ENCODE assay signal across 11 cellular contexts in the genomic region with DNA sequence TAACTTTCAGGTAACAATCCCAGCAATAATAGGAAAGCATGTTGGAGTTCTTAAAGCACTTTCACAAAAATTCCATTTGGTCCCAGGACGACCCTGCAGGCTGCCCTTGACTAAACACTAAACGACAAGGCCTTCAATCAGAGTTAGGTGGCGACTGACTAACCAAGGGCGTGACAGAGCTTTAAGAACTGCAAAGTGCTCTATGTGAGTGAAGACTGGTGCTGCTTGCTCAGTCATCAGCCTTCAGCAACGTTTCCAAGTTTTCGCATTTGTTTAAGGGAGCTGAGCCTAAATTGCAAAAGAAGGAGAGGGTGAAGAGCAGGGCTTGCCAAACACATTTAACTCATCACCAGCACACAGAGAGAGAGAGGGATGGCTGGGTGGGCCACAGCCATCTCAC.
"Had no signal": no experiment of that assay in that cellular context is flagged by ENCODE, and none has a peak within 500 bp of the region (broad histone marks: within the 10 kb centered on the region; RNA-seq: fewer than 3 reads in every experiment).

No MANE protein-coding gene starts in this region.

- H3K27me3 ChIP-seq: breast epithelium, stomach had no signal

- H3K4me3 ChIP-seq: breast epithelium, stomach had no signal

- ATAC-seq: activated T-cell treated with anti-CD3 and anti-CD28 coated beads, Interleukin-2, amount 50 U/mL, for 72 hours; left lobe of liver had no signal

- DNase-seq: activated CD4-positive, alpha-beta memory T cell treated with anti-CD3 and anti-CD28 coated beads for 36 hours; activated CD4-positive, CD25-positive, alpha-beta regulatory T cell treated with anti-CD3 and anti-CD28 coated beads, Interleukin-2, amount 50 U/mL, for 72 hours; activated naive CD8-positive, alpha-beta T cell treated with anti-CD3 and anti-CD28 coated beads, Interleukin-2, amount 10 ng/mL, durations not matched to agents 7 days and 5 days; activated T-cell treated with anti-CD3 and anti-CD28 coated beads, Interleukin-2, amount 50 U/mL, for 72 hours; aorta; glutamatergic neuron; stimulated activated CD4-positive, alpha-beta T cell treated with anti-CD3 and anti-CD28 coated beads, Interleukin-4, amount 100 ng/mL, for 4 hours; stomach; SW 1271 had no signal

- H3K27ac ChIP-seq: breast epithelium, stomach had no signal

- H3K4me1 ChIP-seq: breast epithelium, stomach had no signal

- H3K9me3 ChIP-seq: breast epithelium, stomach had no signal

- H3K36me3 ChIP-seq: breast epithelium, stomach had no signal
